In genomic region chr11:133834399-133835257, GRCh38 we compare ENCODE assay signal across 15 cellular contexts. TPM values are rescaled to one million over a fixed set of nuclear protein-coding genes. Genes with fewer than 3 reads are reported as not detected.
DNase-seq lines count a peak whose midpoint lies in the region; ATAC-seq, FAIRE-seq and TF ChIP-seq lines count a peak whose summit lies in the region.
"Had no signal": no experiment of that assay in that cellular context is flagged by ENCODE, and none has a peak within 500 bp of the region (broad histone marks: within the 10 kb centered on the region; RNA-seq: fewer than 3 reads in every experiment).

No MANE protein-coding gene starts in this region.

- H3K9me3 Mint-ChIP-seq in astrocyte (ENCODE audit: unreplicated experiment) (peaks cover 4% of the 10 kb centered on the region), progenitor cell of endocrine pancreas (ENCODE audit: low read depth) (peaks cover 4% of the 10 kb centered on the region)
- H3K9me3 Mint-ChIP-seq: activated T-helper 17 cell treated with anti-CD3 and anti-CD28 coated beads, Interleukin-2, amount 50 U/mL, for 72 hours had no signal

- BruUV-seq in mammary epithelial cell (replicated peaks; lab: Mats Ljungman, UMichigan) = no TSS peak

- no peaks in the 10 kb centered on the region for H3K36me3 ChIP-seq in astrocyte (ENCODE audit: insufficient read depth, low read length)
- no peaks in the 10 kb centered on the region for H3K36me3 ChIP-seq in mammary epithelial cell (ENCODE audit: insufficient read depth, low read length)
- H3K36me3 ChIP-seq: WERI-Rb-1 had no signal

- DNase-seq in ELF-1 (ENCODE audit: low read depth, low spot score) = peak; percentile 36
- DNase-seq in astrocyte (ENCODE audit: low read depth) = no peak
- no peak for DNase-seq in effector CD4-positive, alpha-beta T cell
- no peak for DNase-seq in progenitor cell of endocrine pancreas (ENCODE audit: low spot score, unreplicated experiment)
- no peak for DNase-seq in mammary epithelial cell
- DNase-seq in DMS153 (lab: John Stamatoyannopoulos, UW) = no peak

- CTCF ChIA-PET in mammary epithelial cell (lab: Charles Lee; ENCODE audit: low non-redundant PET) = interaction anchor here (0.9 kb wide), 1 partner anchor 700 kb away, joined by 7 read pairs; no protein-coding TSS in a partner anchor

- H3K79me2 ChIP-seq in astrocyte (ENCODE audit: insufficient read depth, low read length) (no peaks in the 10 kb centered on the region), mammary epithelial cell (ENCODE audit: insufficient read depth, low read length) (no peaks in the 10 kb centered on the region)

- intact Hi-C loops in mammary epithelial cell (cut with micrococcal nuclease) = loop anchor here (1.0 kb wide), 2 partner anchors 700 to 756 kb away; no protein-coding TSS in a partner anchor

- H3K9me3 ChIP-seq in astrocyte (ENCODE audit: insufficient read depth, low read depth, low read length) (peaks cover 3% of the 10 kb centered on the region), mammary epithelial cell (replicated peaks; ENCODE audit: insufficient read depth, low read length) (no peaks in the 10 kb centered on the region)

- TF ChIP-seq CTCF in astrocyte (IDR thresholded peaks at IDR 0.05; ENCODE audit: insufficient read depth, low read depth, low read length) = no peak
- TF ChIP-seq CTCF in progenitor cell of endocrine pancreas (IDR thresholded peaks at IDR 0.05; ENCODE audit: unreplicated experiment) = no peak
- no peak for TF ChIP-seq CTCF in mammary epithelial cell (conservative IDR thresholded peaks at IDR 0.05 in 1 of 2, IDR thresholded peaks at IDR 0.05 in 1 of 2; ENCODE audit: extremely low read depth in 1 of 2, insufficient read depth in 1 of 2, low read depth in 1 of 2, low read length in 2 of 2)

- peaks cover 7% of the 10 kb centered on the region for H3K4me1 Mint-ChIP-seq in astrocyte (ENCODE audit: low read depth, unreplicated experiment)
- no peaks in the 10 kb centered on the region for H3K4me1 Mint-ChIP-seq in progenitor cell of endocrine pancreas (ENCODE audit: low read depth)
- H3K4me1 Mint-ChIP-seq: activated T-helper 17 cell treated with anti-CD3 and anti-CD28 coated beads, Interleukin-2, amount 50 U/mL, for 72 hours had no signal

- peaks cover 17% of the 10 kb centered on the region for H3K27me3 Mint-ChIP-seq in astrocyte (ENCODE audit: low read depth, unreplicated experiment)
- peaks cover 12% of the 10 kb centered on the region for H3K27me3 Mint-ChIP-seq in progenitor cell of endocrine pancreas

- H4K20me1 ChIP-seq in astrocyte (ENCODE audit: insufficient read depth, low read length) (no peaks in the 10 kb centered on the region), mammary epithelial cell (ENCODE audit: insufficient read depth, low read length) (no peaks in the 10 kb centered on the region)

- no peak for FAIRE-seq in astrocyte (lab: Jason Lieb, UNC)
- FAIRE-seq: frontal cortex had no signal

- H3K4me2 ChIP-seq in astrocyte (ENCODE audit: low read length) = no peak overlapping the region
- no peak overlapping the region for H3K4me2 ChIP-seq in mammary epithelial cell (ENCODE audit: insufficient read depth, low read depth, low read length)

- H3K9ac ChIP-seq in astrocyte (ENCODE audit: low read length) (no peak overlapping the region), mammary epithelial cell (ENCODE audit: insufficient read depth, low read length) (no peak overlapping the region)

- ATAC-seq in GM19397 (IDR thresholded peaks at IDR 0.05; ENCODE audit: unreplicated experiment) (peak; percentile 22), HG03025 (IDR thresholded peaks at IDR 0.05; ENCODE audit: low FRiP score, unreplicated experiment) (peak; percentile 9)

- no peak overlapping the region for H3K27ac ChIP-seq in astrocyte (ENCODE audit: low read depth, low read length)
- no peak overlapping the region for H3K27ac ChIP-seq in mammary epithelial cell (ENCODE audit: insufficient read depth, low read depth, low read length)
- H3K27ac ChIP-seq: WERI-Rb-1 had no signal

- dilution Hi-C loops in mammary epithelial cell (cut with HindIII; ENCODE audit: low sequenced_read_pairs) = no loop called here

- 86% methylated on average over 10 of the region's 13 CpGs for WGBS in mammary epithelial cell (ENCODE audit: low coverage, missing lambda C conversion rate)

- no peak overlapping the region for H2AFZ ChIP-seq in astrocyte (ENCODE audit: low read depth, low read length)
- no peak overlapping the region for H2AFZ ChIP-seq in mammary epithelial cell (ENCODE audit: low read depth, low read length)

- H3K27ac Mint-ChIP-seq in astrocyte (ENCODE audit: unreplicated experiment) = peak overlapping the region; percentile 66
- H3K27ac Mint-ChIP-seq in progenitor cell of endocrine pancreas = no peak overlapping the region
- H3K27ac Mint-ChIP-seq: activated T-helper 17 cell treated with anti-CD3 and anti-CD28 coated beads, Interleukin-2, amount 50 U/mL, for 72 hours had no signal

- no peak overlapping the region for H3K4me3 Mint-ChIP-seq in astrocyte (ENCODE audit: unreplicated experiment)
- H3K4me3 Mint-ChIP-seq in progenitor cell of endocrine pancreas (ENCODE audit: low read depth) = no peak overlapping the region
- H3K4me3 Mint-ChIP-seq: activated T-helper 17 cell treated with anti-CD3 and anti-CD28 coated beads, Interleukin-2, amount 50 U/mL, for 72 hours had no signal

- no peaks in the 10 kb centered on the region for H3K36me3 Mint-ChIP-seq in astrocyte (ENCODE audit: low read depth, unreplicated experiment)
- H3K36me3 Mint-ChIP-seq in progenitor cell of endocrine pancreas (ENCODE audit: insufficient read depth) = no peaks in the 10 kb centered on the region

- in situ Hi-C loops in mammary epithelial cell (cut with MboI; ENCODE audit: low sequenced_read_pairs in 2 of 2) = no loop called here

- H3K4me1 ChIP-seq in astrocyte (ENCODE audit: insufficient read depth, low read length) = no peaks in the 10 kb centered on the region
- peaks cover 2% of the 10 kb centered on the region for H3K4me1 ChIP-seq in mammary epithelial cell (ENCODE audit: insufficient read depth, low read length)

- H3K27me3 ChIP-seq in astrocyte (ENCODE audit: insufficient read depth, low read length) (no peaks in the 10 kb centered on the region), mammary epithelial cell (ENCODE audit: insufficient read depth, low read length) (no peaks in the 10 kb centered on the region)

- no peak overlapping the region for H3K4me3 ChIP-seq in astrocyte (ENCODE audit: insufficient read depth, low read depth, low read length)
- H3K4me3 ChIP-seq in mammary epithelial cell (replicated peaks in 1 of 3; ENCODE audit: insufficient read depth in 1 of 3, low read depth in 2 of 3, low read length in 3 of 3) = no peak overlapping the region

RNA-seq across cellular contexts. Expression of gene SPATA19, which starts 10.7 kb away (rescaled TPM):
- not detected in 2 replicates for total RNA-seq in astrocyte
- total RNA-seq in progenitor cell of endocrine pancreas = not detected in 2 replicates
- total RNA-seq in mammary epithelial cell = not detected
- polyA plus RNA-seq in mammary epithelial cell = not detected
- not detected for polyA minus RNA-seq in mammary epithelial cell
- total RNA-seq: activated T-helper 17 cell treated with anti-CD3 and anti-CD28 coated beads, Interleukin-2, amount 50 U/mL, for 72 hours; frontal cortex; H7; liver; subcutaneous adipose tissue had no signal
- polyA plus RNA-seq: BJ, liver had no signal
